8 cellular contexts compared by ENCODE assay signal in the genomic region with DNA sequence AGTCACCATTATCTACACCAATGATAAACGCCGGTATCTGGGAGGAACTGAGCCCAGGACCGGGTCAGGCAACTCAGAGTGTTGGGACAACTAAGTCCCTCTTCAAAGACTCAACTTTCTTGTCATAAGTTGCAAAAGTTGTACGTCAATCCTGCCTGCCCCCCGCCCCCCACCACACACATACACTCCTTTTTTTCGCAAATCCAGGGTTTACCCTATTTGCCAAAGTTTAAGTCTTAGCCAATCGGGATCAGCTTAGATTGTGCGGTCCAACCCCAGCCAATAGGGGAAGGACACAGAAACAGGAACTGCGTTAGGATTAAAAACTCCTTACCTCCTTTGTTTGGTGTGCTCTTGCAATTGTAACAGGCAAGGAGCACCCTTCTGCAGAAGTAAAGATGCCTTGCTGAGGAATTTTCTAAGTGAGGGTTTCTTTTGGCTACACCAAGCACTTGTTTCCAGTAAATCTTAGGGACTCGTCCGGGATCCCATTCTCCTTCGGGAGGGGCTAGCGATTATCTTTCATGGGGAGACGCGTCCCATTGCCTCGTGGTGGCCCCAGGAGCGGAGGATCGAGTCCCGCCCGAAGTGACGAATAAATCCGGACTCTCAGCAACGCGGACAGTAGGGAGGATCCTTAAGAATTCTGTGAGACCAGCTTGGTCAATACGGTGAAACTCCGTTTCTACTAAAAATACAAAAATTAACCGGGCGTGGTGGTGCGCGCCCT.
DNase-seq lines count a peak whose midpoint lies in the region; ATAC-seq and TF ChIP-seq lines count a peak whose summit lies in the region.

No MANE protein-coding gene starts in this region.

- no peak for TF ChIP-seq POLR2A in vagina (IDR thresholded peaks at IDR 0.05)

- peaks cover 1% of the 10 kb centered on the region for H3K27me3 Mint-ChIP-seq in activated T-cell treated with anti-CD3 and anti-CD28 coated beads, Interleukin-2, amount 50 U/mL, for 4 hours (ENCODE audit: low read depth)
- H3K27me3 Mint-ChIP-seq in natural killer cell treated with Interleukin-12 subunit alpha and Interleukin-12 subunit beta and Interleukin-15 and Interleukin-18, amount 100 ng/mL, for 72 hours, result peaks cover 0 to 9% of the 10 kb centered on the region in 2 donors

- no peaks in the 10 kb centered on the region for H3K36me3 ChIP-seq in vagina

- DNase-seq in AG09309 (ENCODE audit: low read depth) (no peak), NCI-H69 (lab: John Stamatoyannopoulos, UW) (peak; percentile 76), fibroblast of peridontal ligament (ENCODE audit: extremely low read depth) (peak; percentile 93), vagina (ENCODE audit: extremely low spot score in 2 of 2) (peak in 1 of 2 donors; percentile 93)
- peak; percentile 19 for DNase-seq in activated T-cell treated with anti-CD3 and anti-CD28 coated beads, Interleukin-2, amount 50 U/mL, for 4 hours
- DNase-seq in natural killer cell treated with Interleukin-12 subunit alpha and Interleukin-12 subunit beta and Interleukin-15 and Interleukin-18, amount 100 ng/mL, for 72 hours (ENCODE audit: low spot score), result peak; percentile 62

- no peaks in the 10 kb centered on the region for H3K36me3 Mint-ChIP-seq in activated T-cell treated with anti-CD3 and anti-CD28 coated beads, Interleukin-2, amount 50 U/mL, for 4 hours (ENCODE audit: insufficient read depth)
- H3K36me3 Mint-ChIP-seq in natural killer cell treated with Interleukin-12 subunit alpha and Interleukin-12 subunit beta and Interleukin-15 and Interleukin-18, amount 100 ng/mL, for 72 hours, result no peaks in the 10 kb centered on the region

- intact Hi-C loops in vagina (cut with DNase I), result loop anchor here (5.0 to 10.0 kb wide), 3 partner anchors 297 to 1804 kb away; partner anchors contain the start of gene ZNF184

- H3K27ac Mint-ChIP-seq in natural killer cell treated with Interleukin-12 subunit alpha and Interleukin-12 subunit beta and Interleukin-15 and Interleukin-18, amount 100 ng/mL, for 72 hours, result peak overlapping the region; percentile 94 to 98

- H3K4me1 ChIP-seq in vagina, result no peaks in the 10 kb centered on the region

- peak overlapping the region; percentile 92 for H3K4me3 Mint-ChIP-seq in activated T-cell treated with anti-CD3 and anti-CD28 coated beads, Interleukin-2, amount 50 U/mL, for 4 hours
- peak overlapping the region; percentile 95 for H3K4me3 Mint-ChIP-seq in natural killer cell treated with Interleukin-12 subunit alpha and Interleukin-12 subunit beta and Interleukin-15 and Interleukin-18, amount 100 ng/mL, for 72 hours

- H3K4me3 ChIP-seq in AG09309 (ENCODE audit: control insufficient read depth, low read depth, low read length), result peak overlapping the region; percentile 91
- peak overlapping the region; percentile 59 to 64 for H3K4me3 ChIP-seq in vagina

- ATAC-seq in GM18511 (IDR thresholded peaks at IDR 0.05; ENCODE audit: unreplicated experiment), result peak; percentile 48
- peak; percentile 37 for ATAC-seq in HG02973 (IDR thresholded peaks at IDR 0.05; ENCODE audit: unreplicated experiment)
- peak; percentile 79 to 80 for ATAC-seq in activated T-cell treated with anti-CD3 and anti-CD28 coated beads, Interleukin-2, amount 50 U/mL, for 4 hours
- ATAC-seq in natural killer cell treated with Interleukin-12 subunit alpha and Interleukin-12 subunit beta and Interleukin-15 and Interleukin-18, amount 100 ng/mL, for 72 hours, result peak; percentile 74 to 86

- TF ChIP-seq CTCF in AG09309 (IDR thresholded peaks at IDR 0.05; ENCODE audit: control insufficient read depth, insufficient read depth, low read depth, low read length, missing control alignments), result no peak
- TF ChIP-seq CTCF in vagina (IDR thresholded peaks at IDR 0.05), result no peak

- H3K4me1 Mint-ChIP-seq in activated T-cell treated with anti-CD3 and anti-CD28 coated beads, Interleukin-2, amount 50 U/mL, for 4 hours (ENCODE audit: low read depth), result peaks cover 10% of the 10 kb centered on the region
- H3K4me1 Mint-ChIP-seq in natural killer cell treated with Interleukin-12 subunit alpha and Interleukin-12 subunit beta and Interleukin-15 and Interleukin-18, amount 100 ng/mL, for 72 hours (ENCODE audit: low read depth in 2 of 2), result peaks cover 17 to 18% of the 10 kb centered on the region in 2 donors

- no peaks in the 10 kb centered on the region for H3K9me3 Mint-ChIP-seq in activated T-cell treated with anti-CD3 and anti-CD28 coated beads, Interleukin-2, amount 50 U/mL, for 4 hours
- no peaks in the 10 kb centered on the region for H3K9me3 Mint-ChIP-seq in natural killer cell treated with Interleukin-12 subunit alpha and Interleukin-12 subunit beta and Interleukin-15 and Interleukin-18, amount 100 ng/mL, for 72 hours

- H3K9me3 ChIP-seq in vagina, result no peaks in the 10 kb centered on the region

- H3K27me3 ChIP-seq in vagina, result no peaks in the 10 kb centered on the region

- peak overlapping the region; percentile 74 for H3K27ac ChIP-seq in vagina
